In the genomic region with DNA sequence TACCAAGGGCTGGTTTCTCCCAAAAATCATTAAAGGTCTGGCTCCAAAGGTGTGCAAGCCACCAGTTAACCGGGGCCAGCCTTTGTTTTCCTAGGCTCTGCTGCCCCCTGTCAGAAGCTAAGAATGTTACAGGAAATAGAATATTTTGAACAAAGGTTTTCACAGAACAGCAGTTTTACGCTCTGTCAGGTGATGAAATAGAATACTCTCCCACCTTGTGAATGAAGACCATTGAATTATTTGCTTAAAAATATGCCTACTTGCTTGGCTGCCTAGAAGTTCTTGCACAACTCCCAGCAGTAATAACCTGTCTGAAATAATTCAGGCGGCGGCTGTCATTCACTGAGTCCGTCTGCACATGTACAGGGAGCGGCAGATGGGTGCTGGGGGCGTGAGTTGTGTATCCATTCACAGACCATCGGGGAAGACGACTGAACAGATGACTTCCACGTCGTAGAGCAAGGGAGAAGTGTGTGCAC, we compare ENCODE assay signal across 8 cellular contexts. TPM values are rescaled to one million over a fixed set of nuclear protein-coding genes. Genes with fewer than 3 reads are reported as not detected.
DNase-seq lines count a peak whose midpoint lies in the region; ATAC-seq and TF ChIP-seq lines count a peak whose summit lies in the region.

No MANE protein-coding gene starts in this region.

- BruUV-seq in Calu3 (replicated peaks; lab: Mats Ljungman, UMichigan) = no TSS peak

- peak; percentile 67 for DNase-seq in Calu3
- peak; percentile 46 for DNase-seq in NCI-H82 treated with DMSO at 0.1 percent for 48 hours (lab: John Stamatoyannopoulos, UW; ENCODE audit: unreplicated experiment)
- peak; percentile 72 for DNase-seq in activated CD8-positive, alpha-beta memory T cell treated with anti-CD3 and anti-CD28 coated beads, Interleukin-2, amount 50 U/mL, for 48 hours
- DNase-seq in epithelial cell of esophagus (ENCODE audit: low read depth) = peak; percentile 60
- no peak for DNase-seq in natural killer cell treated with Interleukin-12 subunit alpha and Interleukin-12 subunit beta and Interleukin-15 and Interleukin-18, amount 100 ng/mL, for 72 hours (ENCODE audit: low spot score)
- peak; percentile 26 for DNase-seq in stimulated activated naive B cell treated with anti-CD40 and anti-IgM and Interleukin-4, amounts not matched to agents 10 μg/mL and 1 μg/mL and 100 μg/mL, for 72 hours

- no peak overlapping the region for H3K27ac Mint-ChIP-seq in Calu3 (ENCODE audit: unreplicated experiment)
- no peak overlapping the region for H3K27ac Mint-ChIP-seq in natural killer cell treated with Interleukin-12 subunit alpha and Interleukin-12 subunit beta and Interleukin-15 and Interleukin-18, amount 100 ng/mL, for 72 hours
- peak overlapping the region; percentile 59 for H3K27ac Mint-ChIP-seq in stimulated activated naive B cell treated with anti-CD40 and anti-IgM and Interleukin-4, amounts not matched to agents 10 μg/mL and 1 μg/mL and 100 μg/mL, for 72 hours

- no peak overlapping the region for H3K4me3 ChIP-seq in epithelial cell of esophagus (ENCODE audit: low read length)

- H3K4me1 Mint-ChIP-seq in Calu3 (ENCODE audit: low read depth, unreplicated experiment) = peaks cover 18% of the 10 kb centered on the region
- H3K4me1 Mint-ChIP-seq in natural killer cell treated with Interleukin-12 subunit alpha and Interleukin-12 subunit beta and Interleukin-15 and Interleukin-18, amount 100 ng/mL, for 72 hours (ENCODE audit: low read depth in 2 of 2) = peaks cover 2 to 15% of the 10 kb centered on the region in 2 donors
- peaks cover 16 to 33% of the 10 kb centered on the region in 2 donors for H3K4me1 Mint-ChIP-seq in stimulated activated naive B cell treated with anti-CD40 and anti-IgM and Interleukin-4, amounts not matched to agents 10 μg/mL and 1 μg/mL and 100 μg/mL, for 72 hours

- H3K9me3 Mint-ChIP-seq in Calu3 (ENCODE audit: low read depth, unreplicated experiment) = no peaks in the 10 kb centered on the region
- no peaks in the 10 kb centered on the region for H3K9me3 Mint-ChIP-seq in natural killer cell treated with Interleukin-12 subunit alpha and Interleukin-12 subunit beta and Interleukin-15 and Interleukin-18, amount 100 ng/mL, for 72 hours
- no peaks in the 10 kb centered on the region for H3K9me3 Mint-ChIP-seq in stimulated activated naive B cell treated with anti-CD40 and anti-IgM and Interleukin-4, amounts not matched to agents 10 μg/mL and 1 μg/mL and 100 μg/mL, for 72 hours

- TF ChIP-seq CTCF in Calu3 (IDR thresholded peaks at IDR 0.05; ENCODE audit: unreplicated experiment) (peak; percentile 70), epithelial cell of esophagus (IDR thresholded peaks at IDR 0.05; ENCODE audit: insufficient read depth, low read depth, low read length, missing control alignments) (peak; percentile 75)

- CTCF ChIA-PET in Calu3 (lab: Charles Lee) = interaction anchor here (1.0 to 2.6 kb wide), 3 partner anchors 187 to 265 kb away, joined by 3 to 7 read pairs (median 4); no protein-coding TSS in a partner anchor

- ATAC-seq in HG03196 (IDR thresholded peaks at IDR 0.05; ENCODE audit: unreplicated experiment) (peak; percentile 54), HG03045 (IDR thresholded peaks at IDR 0.05; ENCODE audit: unreplicated experiment) (no peak)
- ATAC-seq in natural killer cell treated with Interleukin-12 subunit alpha and Interleukin-12 subunit beta and Interleukin-15 and Interleukin-18, amount 100 ng/mL, for 72 hours = peak; percentile 62 to 77
- ATAC-seq in stimulated activated naive B cell treated with anti-CD40 and anti-IgM and Interleukin-4, amounts not matched to agents 10 μg/mL and 1 μg/mL and 100 μg/mL, for 72 hours (replicated peaks) = peak; percentile 75 to 76

- H3K36me3 Mint-ChIP-seq in Calu3 (ENCODE audit: insufficient read depth, unreplicated experiment) = no peaks in the 10 kb centered on the region
- no peaks in the 10 kb centered on the region for H3K36me3 Mint-ChIP-seq in natural killer cell treated with Interleukin-12 subunit alpha and Interleukin-12 subunit beta and Interleukin-15 and Interleukin-18, amount 100 ng/mL, for 72 hours
- peaks cover 0 to 2% of the 10 kb centered on the region in 2 donors for H3K36me3 Mint-ChIP-seq in stimulated activated naive B cell treated with anti-CD40 and anti-IgM and Interleukin-4, amounts not matched to agents 10 μg/mL and 1 μg/mL and 100 μg/mL, for 72 hours

- intact Hi-C loops in Calu3 (cut with micrococcal nuclease; ENCODE audit: unreplicated experiment) = loop anchor here (1.0 to 5.0 kb wide), 4 partner anchors 187 to 528 kb away; no protein-coding TSS in a partner anchor

- H3K27me3 Mint-ChIP-seq in Calu3 (ENCODE audit: unreplicated experiment) = no peaks in the 10 kb centered on the region
- H3K27me3 Mint-ChIP-seq in natural killer cell treated with Interleukin-12 subunit alpha and Interleukin-12 subunit beta and Interleukin-15 and Interleukin-18, amount 100 ng/mL, for 72 hours = peaks cover 0 to 3% of the 10 kb centered on the region in 2 donors
- peaks cover 0 to 4% of the 10 kb centered on the region in 2 donors for H3K27me3 Mint-ChIP-seq in stimulated activated naive B cell treated with anti-CD40 and anti-IgM and Interleukin-4, amounts not matched to agents 10 μg/mL and 1 μg/mL and 100 μg/mL, for 72 hours

- no peak overlapping the region for H3K4me3 Mint-ChIP-seq in Calu3 (ENCODE audit: low read depth, unreplicated experiment)
- H3K4me3 Mint-ChIP-seq in natural killer cell treated with Interleukin-12 subunit alpha and Interleukin-12 subunit beta and Interleukin-15 and Interleukin-18, amount 100 ng/mL, for 72 hours = no peak overlapping the region
- H3K4me3 Mint-ChIP-seq in stimulated activated naive B cell treated with anti-CD40 and anti-IgM and Interleukin-4, amounts not matched to agents 10 μg/mL and 1 μg/mL and 100 μg/mL, for 72 hours = no peak overlapping the region

RNA-seq across cellular contexts. Expression of a gene that starts 56.3 kb away (rescaled TPM):
- total RNA-seq in Calu3 (2022) = 234 and 249 TPM in 2 replicates
- total RNA-seq in natural killer cell treated with Interleukin-12 subunit alpha and Interleukin-12 subunit beta and Interleukin-15 and Interleukin-18, amount 100 ng/mL, for 72 hours = 100 to 1,000 TPM; 272 to 287 TPM
